Comparison of ENCODE assay signal across 9 cellular contexts in genomic region chr16:3101018-3101840, GRCh38. TPM values are rescaled to one million over a fixed set of nuclear protein-coding genes. Genes with fewer than 3 reads are reported as not detected.
A peak's percentile ranks its signal among the peaks of the same experiment; 100 is the strongest.
DNase-seq lines count a peak whose midpoint lies in the region; ATAC-seq and TF ChIP-seq lines count a peak whose summit lies in the region.
"Had no signal": no experiment of that assay in that cellular context is flagged by ENCODE, and none has a peak within 500 bp of the region (broad histone marks: within the 10 kb centered on the region; RNA-seq: fewer than 3 reads in every experiment).

No MANE protein-coding gene starts in this region.

- H3K36me3 ChIP-seq in fibroblast of lung (ENCODE audit: control insufficient read depth, insufficient read depth, low read length) = no peaks in the 10 kb centered on the region

- peak; percentile 36 for DNase-seq in Daoy (ENCODE audit: low read depth)
- DNase-seq in KG1 (lab: John Stamatoyannopoulos, UW) = peak; percentile 16
- DNase-seq in activated B cell treated with CpG ODN at 0.5 μM for 24 hours = no peak
- DNase-seq in fibroblast of lung (ENCODE audit: low read depth in 2 of 2) = peak in 1 of 2 donors; percentile 24
- peak; percentile 52 for DNase-seq in stimulated activated CD4-positive, alpha-beta T cell treated with anti-CD3 and anti-CD28 coated beads, Interleukin-1b, Interleukin-23, amount 100 ng/mL, for 48 hours
- no peak for DNase-seq in kidney glomerular epithelial cell (lab: John Stamatoyannopoulos, UW)

- H3K9me3 ChIP-seq in fibroblast of lung (ENCODE audit: control insufficient read depth, insufficient read depth, low read depth, low read length) = no peaks in the 10 kb centered on the region

- CTCF ChIA-PET in activated B cell treated with CpG ODN at 0.5 μM for 24 hours (lab: Charles Lee) = interaction anchor here (1.7 to 1.8 kb wide), 2 partner anchors 23 to 27 kb away, joined by 5 to 13 read pairs; no protein-coding TSS in a partner anchor

- no peaks in the 10 kb centered on the region for H3K36me3 Mint-ChIP-seq in activated B cell treated with CpG ODN at 0.5 μM for 24 hours (ENCODE audit: low read depth)

- H3K27me3 ChIP-seq in fibroblast of lung (ENCODE audit: control insufficient read depth, insufficient read depth, low read length) = peaks cover 12% of the 10 kb centered on the region

- H3K4me3 ChIP-seq in fibroblast of lung (replicated peaks in 1 of 4; ENCODE audit: control extremely low read depth in 1 of 4, insufficient read depth in 1 of 4, low read depth in 3 of 4, low read length in 4 of 4) = no peak overlapping the region

- ATAC-seq in activated B cell treated with CpG ODN at 0.5 μM for 24 hours (ENCODE audit: low read depth) (no peak), GM19395 (IDR thresholded peaks at IDR 0.05; ENCODE audit: unreplicated experiment) (no peak), HG03469 (IDR thresholded peaks at IDR 0.05; ENCODE audit: unreplicated experiment) (no peak)

- no peaks in the 10 kb centered on the region for H4K20me1 ChIP-seq in fibroblast of lung (ENCODE audit: control insufficient read depth, extremely low read depth, insufficient read depth, low read length)

- H3K4me1 Mint-ChIP-seq in activated B cell treated with CpG ODN at 0.5 μM for 24 hours = peaks cover 33% of the 10 kb centered on the region

- no peak overlapping the region for H3K4me2 ChIP-seq in fibroblast of lung (ENCODE audit: extremely low read depth, insufficient read depth, low read length)

- H3K27me3 Mint-ChIP-seq in activated B cell treated with CpG ODN at 0.5 μM for 24 hours = no peaks in the 10 kb centered on the region

- no peaks in the 10 kb centered on the region for H3K79me2 ChIP-seq in fibroblast of lung (ENCODE audit: control insufficient read depth, insufficient read depth, low read length)

- H2AFZ ChIP-seq in fibroblast of lung (ENCODE audit: low read length) = no peak overlapping the region

- POLR2A ChIA-PET in activated B cell treated with CpG ODN at 0.5 μM for 24 hours (lab: Charles Lee) = interaction anchor here (0.7 to 2.9 kb wide), 7 partner anchors 26 to 405 kb away, joined by 3 to 16 read pairs (median 3); partner anchors contain the start of gene ZNF213

- H3K9me3 Mint-ChIP-seq in activated B cell treated with CpG ODN at 0.5 μM for 24 hours = no peaks in the 10 kb centered on the region

- H3K27ac ChIP-seq in fibroblast of lung (ENCODE audit: insufficient read depth, low read length) = no peak overlapping the region

- peak overlapping the region; percentile 80 for H3K4me3 Mint-ChIP-seq in activated B cell treated with CpG ODN at 0.5 μM for 24 hours

- peaks cover 3% of the 10 kb centered on the region for H3K4me1 ChIP-seq in fibroblast of lung (ENCODE audit: control insufficient read depth, extremely low read depth, insufficient read depth, low read length)

- TF ChIP-seq CTCF in activated B cell treated with CpG ODN at 0.5 μM for 24 hours (IDR thresholded peaks at IDR 0.05) = no peak
- peak; percentile 36 to 61 for TF ChIP-seq CTCF in fibroblast of lung (conservative IDR thresholded peaks at IDR 0.05 in 1 of 2, IDR thresholded peaks at IDR 0.05 in 1 of 2; ENCODE audit: low read depth in 1 of 2, low read length in 2 of 2)

- intact Hi-C loops in activated B cell treated with CpG ODN at 0.5 μM for 24 hours (cut with micrococcal nuclease) = loop anchor here (2.0 kb wide), 1 partner anchor 400 kb away; the partner anchor contains the start of gene CLUAP1

- no peak overlapping the region for H3K9ac ChIP-seq in fibroblast of lung (ENCODE audit: insufficient read depth, low read length)

- H3K27ac Mint-ChIP-seq in activated B cell treated with CpG ODN at 0.5 μM for 24 hours = peak overlapping the region; percentile 66

RNA-seq across cellular contexts. Expression of gene ZSCAN10, which starts 2.1 kb away (rescaled TPM):
- total RNA-seq in Daoy (2014; rRNA removed; shearing (Covaris generic)) = not detected in 2 replicates
- total RNA-seq in activated B cell treated with CpG ODN at 0.5 μM for 24 hours (not detected in 2 replicates), fibroblast of lung (not detected in 2 replicates)
- polyA plus RNA-seq in fibroblast of lung = 0.02 TPM in 1 of 2 replicates, not detected in the other
- not detected in 2 replicates for polyA plus RNA-seq in fibroblast of lung (2012)
- not detected in 2 replicates for polyA minus RNA-seq in fibroblast of lung (ENCODE audit: low replicate concordance)
- total RNA-seq: activated CD8-positive, alpha-beta memory T cell treated with anti-CD3 and anti-CD28 coated beads for 36 hours had no signal

RNA-seq across cellular contexts. Expression of gene ZNF205, which starts 11.2 kb away (rescaled TPM):
- total RNA-seq in Daoy (2014; rRNA removed; shearing (Covaris generic)) = 6.6 and 10.5 TPM in 2 replicates
- total RNA-seq in activated B cell treated with CpG ODN at 0.5 μM for 24 hours (not detected in 2 replicates), fibroblast of lung (16.0 and 16.4 TPM in 2 replicates)
- polyA plus RNA-seq in fibroblast of lung = 3.4 and 4.4 TPM in 2 replicates
- 7.9 and 8.4 TPM in 2 replicates for polyA plus RNA-seq in fibroblast of lung (2012)
- polyA minus RNA-seq in fibroblast of lung (ENCODE audit: low replicate concordance) = 1.3 and 3.1 TPM in 2 replicates

RNA-seq across cellular contexts. Expression of gene ZNF213, which starts 33.6 kb away (rescaled TPM):
- total RNA-seq in Daoy (2014; rRNA removed; shearing (Covaris generic)) = 3.7 and 5.6 TPM in 2 replicates
- total RNA-seq in activated B cell treated with CpG ODN at 0.5 μM for 24 hours (5.6 and 5.7 TPM in 2 replicates), fibroblast of lung (5.9 and 8.8 TPM in 2 replicates)
- 0.43 and 0.52 TPM in 2 replicates for polyA plus RNA-seq in fibroblast of lung
- 4.4 and 6.5 TPM in 2 replicates for polyA plus RNA-seq in fibroblast of lung (2012)
- 5.7 and 7.7 TPM in 2 replicates for polyA minus RNA-seq in fibroblast of lung (ENCODE audit: low replicate concordance)

RNA-seq across cellular contexts. Expression of gene IL32, which starts 35.8 kb away (rescaled TPM):
- 362 and 393 TPM in 2 replicates for total RNA-seq in Daoy (2014; rRNA removed; shearing (Covaris generic))
- total RNA-seq in activated B cell treated with CpG ODN at 0.5 μM for 24 hours = 3.0 and 3.4 TPM in 2 replicates
- total RNA-seq in fibroblast of lung = 4.4 and 5.1 TPM in 2 replicates
- 1.4 and 4.1 TPM in 2 replicates for polyA plus RNA-seq in fibroblast of lung
- polyA plus RNA-seq in fibroblast of lung (2012) = 1.9 and 5.0 TPM in 2 replicates
- polyA minus RNA-seq in fibroblast of lung (ENCODE audit: low replicate concordance) = 8.2 and 10.2 TPM in 2 replicates

RNA-seq across cellular contexts. Expression of gene MMP25, which starts 54.9 kb away (rescaled TPM):
- total RNA-seq in Daoy (2014; rRNA removed; shearing (Covaris generic)) = 0.17 and 0.54 TPM in 2 replicates
- 0.13 and 0.34 TPM in 2 replicates for total RNA-seq in activated B cell treated with CpG ODN at 0.5 μM for 24 hours
- not detected in 2 replicates for total RNA-seq in fibroblast of lung
- polyA plus RNA-seq in fibroblast of lung = 0.02 and 0.03 TPM in 2 replicates
- 0.19 and 0.25 TPM in 2 replicates for polyA plus RNA-seq in fibroblast of lung (2012)
- polyA minus RNA-seq in fibroblast of lung (ENCODE audit: low replicate concordance) = not detected in 2 replicates

Comparison
In these comparisons a context has a peak if more than half of its experiments do, and no peak if none do; other contexts are left out.
1. DNase-seq: peak in Daoy (single experiment), KG1 (single experiment) and stimulated activated CD4-positive, alpha-beta T cell treated with anti-CD3 and anti-CD28 coated beads, Interleukin-1b, Interleukin-23, amount 100 ng/mL, for 48 hours (single experiment); none in activated B cell treated with CpG ODN at 0.5 μM for 24 hours (single experiment) and kidney glomerular epithelial cell (single experiment).